20 cellular contexts compared by ENCODE assay signal in genomic region chr15:64647367-64647766, GRCh38.
"Had no signal": no experiment of that assay in that cellular context is flagged by ENCODE, and none has a peak within 500 bp of the region (broad histone marks: within the 10 kb centered on the region; RNA-seq: fewer than 3 reads in every experiment).

No MANE protein-coding gene starts in this region.

- H3K9ac ChIP-seq: parathyroid adenoma had no signal

- DNase-seq: colonic mucosa; effector CD8-positive, alpha-beta T cell; foreskin keratinocyte; hypothalamus; immature natural killer cell; islet precursor cell; natural killer cell; occipital lobe; right lobe of liver; stimulated activated CD4-positive, alpha-beta T cell treated with anti-CD3 and anti-CD28 coated beads, Interleukin-2, amount 100 ng/mL, for 24 hours; stimulated activated CD4-positive, alpha-beta T cell treated with anti-CD3 and anti-CD28 coated beads, Interleukin-4, amount 100 ng/mL, for 24 hours; stimulated activated naive CD8-positive, alpha-beta T cell treated with anti-CD3 and anti-CD28 coated beads, Interleukin-15, Interleukin-2, amounts not matched to agents 100 U/mL and 50 U/mL, for 24 hours; substantia nigra; testis; tibial artery had no signal

- H3K27ac ChIP-seq: colonic mucosa, esophagus muscularis mucosa, foreskin keratinocyte, parathyroid adenoma, right lobe of liver, testis, tibial artery had no signal

- H3K27me3 ChIP-seq: colonic mucosa, esophagus muscularis mucosa, foreskin keratinocyte, right lobe of liver, testis, tibial artery had no signal

- H3K4me1 ChIP-seq: foreskin keratinocyte, testis, tibial artery had no signal

- FAIRE-seq: endothelial cell of umbilical vein had no signal

- H3K4me3 ChIP-seq: colonic mucosa, esophagus muscularis mucosa, lung, right lobe of liver, testis, tibial artery had no signal

- H2AFZ ChIP-seq: parathyroid adenoma had no signal

- H3K9me3 ChIP-seq: colonic mucosa, esophagus muscularis mucosa, right lobe of liver, testis, tibial artery had no signal

- H3K36me3 ChIP-seq: colonic mucosa, esophagus muscularis mucosa, right lobe of liver, tibial artery had no signal

- ATAC-seq: foreskin keratinocyte; natural killer cell; right lobe of liver; stimulated activated memory B cell treated with anti-CD40 and anti-IgM and Interleukin-4, amounts not matched to agents 10 μg/mL and 1 μg/mL and 100 μg/mL, for 72 hours; stimulated activated naive CD8-positive, alpha-beta T cell treated with anti-CD3 and anti-CD28 coated beads, Interleukin-15, Interleukin-2, amounts not matched to agents 100 U/mL and 50 U/mL, for 24 hours had no signal
